1 cellular context compared by ENCODE assay signal in genomic region chr5:142962172-142962528, GRCh38.
A peak's percentile ranks its signal among the peaks of the same experiment; 100 is the strongest.
TF ChIP-seq lines count a peak whose summit lies in the region.

No MANE protein-coding gene starts in this region.

TF ChIP-seq in HepG2, 621 proteins besides CTCF, POLR2A, EP300 and RAD21:
- TF ChIP-seq CREM (IDR thresholded peaks at IDR 0.05) (0 out of 2 replicates have a peak, but pooled peaks have one; percentile 26), CREM (CRISPR knock-in tag; IDR thresholded peaks at IDR 0.05) (no peak), RAD51 (IDR thresholded peaks at IDR 0.05; ENCODE audit: borderline replicate concordance) (no peak), HNF1A (IDR thresholded peaks at IDR 0.05; ENCODE audit: low read depth) (0 out of 2 replicates have a peak, but pooled peaks have one; percentile 7), HNF1A (CRISPR knock-in tag; IDR thresholded peaks at IDR 0.05; ENCODE audit: borderline replicate concordance) (no peak), ZNF460 (CRISPR knock-in tag; IDR thresholded peaks at IDR 0.05; ENCODE audit: borderline replicate concordance) (no peak), LCORL (IDR thresholded peaks at IDR 0.05) (no peak), LCORL (CRISPR knock-in tag; IDR thresholded peaks at IDR 0.05) (peak; percentile 39; the same call in 1 of the 2 replicates), RXRB (CRISPR knock-in tag; IDR thresholded peaks at IDR 0.05; ENCODE audit: borderline replicate concordance) (0 out of 2 replicates have a peak, but pooled peaks have one; percentile 20), ZGPAT (CRISPR knock-in tag; IDR thresholded peaks at IDR 0.05) (no peak), FOXM1 (CRISPR knock-in tag; IDR thresholded peaks at IDR 0.05) (no peak), KMT2B (CRISPR knock-in tag; IDR thresholded peaks at IDR 0.05) (no peak), ZNF264 (CRISPR knock-in tag; IDR thresholded peaks at IDR 0.05) (0 out of 2 replicates have a peak, but pooled peaks have one; percentile 17), ZBTB38 (CRISPR knock-in tag; IDR thresholded peaks at IDR 0.05) (no peak)
- TF ChIP-seq, protein P1, sequence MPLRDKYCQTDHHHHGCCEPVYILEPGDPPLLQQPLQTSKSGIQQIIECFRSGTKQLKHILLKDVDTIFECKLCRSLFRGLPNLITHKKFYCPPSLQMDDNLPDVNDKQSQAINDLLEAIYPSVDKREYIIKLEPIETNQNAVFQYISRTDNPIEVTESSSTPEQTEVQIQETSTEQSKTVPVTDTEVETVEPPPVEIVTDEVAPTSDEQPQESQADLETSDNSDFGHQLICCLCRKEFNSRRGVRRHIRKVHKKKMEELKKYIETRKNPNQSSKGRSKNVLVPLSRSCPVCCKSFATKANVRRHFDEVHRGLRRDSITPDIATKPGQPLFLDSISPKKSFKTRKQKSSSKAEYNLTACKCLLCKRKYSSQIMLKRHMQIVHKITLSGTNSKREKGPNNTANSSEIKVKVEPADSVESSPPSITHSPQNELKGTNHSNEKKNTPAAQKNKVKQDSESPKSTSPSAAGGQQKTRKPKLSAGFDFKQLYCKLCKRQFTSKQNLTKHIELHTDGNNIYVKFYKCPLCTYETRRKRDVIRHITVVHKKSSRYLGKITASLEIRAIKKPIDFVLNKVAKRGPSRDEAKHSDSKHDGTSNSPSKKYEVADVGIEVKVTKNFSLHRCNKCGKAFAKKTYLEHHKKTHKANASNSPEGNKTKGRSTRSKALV (CRISPR knock-in tag; IDR thresholded peaks at IDR 0.05) = no peak
- TF ChIP-seq, protein P2, sequence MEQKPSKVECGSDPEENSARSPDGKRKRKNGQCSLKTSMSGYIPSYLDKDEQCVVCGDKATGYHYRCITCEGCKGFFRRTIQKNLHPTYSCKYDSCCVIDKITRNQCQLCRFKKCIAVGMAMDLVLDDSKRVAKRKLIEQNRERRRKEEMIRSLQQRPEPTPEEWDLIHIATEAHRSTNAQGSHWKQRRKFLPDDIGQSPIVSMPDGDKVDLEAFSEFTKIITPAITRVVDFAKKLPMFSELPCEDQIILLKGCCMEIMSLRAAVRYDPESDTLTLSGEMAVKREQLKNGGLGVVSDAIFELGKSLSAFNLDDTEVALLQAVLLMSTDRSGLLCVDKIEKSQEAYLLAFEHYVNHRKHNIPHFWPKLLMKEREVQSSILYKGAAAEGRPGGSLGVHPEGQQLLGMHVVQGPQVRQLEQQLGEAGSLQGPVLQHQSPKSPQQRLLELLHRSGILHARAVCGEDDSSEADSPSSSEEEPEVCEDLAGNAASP (CRISPR knock-in tag; IDR thresholded peaks at IDR 0.05; ENCODE audit: borderline replicate concordance) = peak; percentile 54; the same call in 1 of the 2 replicates
- TF ChIP-seq, protein P3, sequence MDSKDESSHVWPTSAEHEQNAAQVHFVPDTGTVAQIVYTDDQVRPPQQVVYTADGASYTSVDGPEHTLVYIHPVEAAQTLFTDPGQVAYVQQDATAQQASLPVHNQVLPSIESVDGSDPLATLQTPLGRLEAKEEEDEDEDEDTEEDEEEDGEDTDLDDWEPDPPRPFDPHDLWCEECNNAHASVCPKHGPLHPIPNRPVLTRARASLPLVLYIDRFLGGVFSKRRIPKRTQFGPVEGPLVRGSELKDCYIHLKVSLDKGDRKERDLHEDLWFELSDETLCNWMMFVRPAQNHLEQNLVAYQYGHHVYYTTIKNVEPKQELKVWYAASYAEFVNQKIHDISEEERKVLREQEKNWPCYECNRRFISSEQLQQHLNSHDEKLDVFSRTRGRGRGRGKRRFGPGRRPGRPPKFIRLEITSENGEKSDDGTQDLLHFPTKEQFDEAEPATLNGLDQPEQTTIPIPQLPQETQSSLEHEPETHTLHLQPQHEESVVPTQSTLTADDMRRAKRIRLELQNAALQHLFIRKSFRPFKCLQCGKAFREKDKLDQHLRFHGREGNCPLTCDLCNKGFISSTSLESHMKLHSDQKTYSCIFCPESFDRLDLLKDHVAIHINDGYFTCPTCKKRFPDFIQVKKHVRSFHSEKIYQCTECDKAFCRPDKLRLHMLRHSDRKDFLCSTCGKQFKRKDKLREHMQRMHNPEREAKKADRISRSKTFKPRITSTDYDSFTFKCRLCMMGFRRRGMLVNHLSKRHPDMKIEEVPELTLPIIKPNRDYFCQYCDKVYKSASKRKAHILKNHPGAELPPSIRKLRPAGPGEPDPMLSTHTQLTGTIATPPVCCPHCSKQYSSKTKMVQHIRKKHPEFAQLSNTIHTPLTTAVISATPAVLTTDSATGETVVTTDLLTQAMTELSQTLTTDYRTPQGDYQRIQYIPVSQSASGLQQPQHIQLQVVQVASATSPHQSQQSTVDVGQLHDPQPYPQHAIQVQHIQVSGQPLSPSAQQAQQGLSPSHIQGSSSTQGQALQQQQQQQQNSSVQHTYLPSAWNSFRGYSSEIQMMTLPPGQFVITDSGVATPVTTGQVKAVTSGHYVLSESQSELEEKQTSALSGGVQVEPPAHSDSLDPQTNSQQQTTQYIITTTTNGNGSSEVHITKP (CRISPR knock-in tag; IDR thresholded peaks at IDR 0.05; ENCODE audit: low read depth) = no peak
- TF ChIP-seq, protein P4, sequence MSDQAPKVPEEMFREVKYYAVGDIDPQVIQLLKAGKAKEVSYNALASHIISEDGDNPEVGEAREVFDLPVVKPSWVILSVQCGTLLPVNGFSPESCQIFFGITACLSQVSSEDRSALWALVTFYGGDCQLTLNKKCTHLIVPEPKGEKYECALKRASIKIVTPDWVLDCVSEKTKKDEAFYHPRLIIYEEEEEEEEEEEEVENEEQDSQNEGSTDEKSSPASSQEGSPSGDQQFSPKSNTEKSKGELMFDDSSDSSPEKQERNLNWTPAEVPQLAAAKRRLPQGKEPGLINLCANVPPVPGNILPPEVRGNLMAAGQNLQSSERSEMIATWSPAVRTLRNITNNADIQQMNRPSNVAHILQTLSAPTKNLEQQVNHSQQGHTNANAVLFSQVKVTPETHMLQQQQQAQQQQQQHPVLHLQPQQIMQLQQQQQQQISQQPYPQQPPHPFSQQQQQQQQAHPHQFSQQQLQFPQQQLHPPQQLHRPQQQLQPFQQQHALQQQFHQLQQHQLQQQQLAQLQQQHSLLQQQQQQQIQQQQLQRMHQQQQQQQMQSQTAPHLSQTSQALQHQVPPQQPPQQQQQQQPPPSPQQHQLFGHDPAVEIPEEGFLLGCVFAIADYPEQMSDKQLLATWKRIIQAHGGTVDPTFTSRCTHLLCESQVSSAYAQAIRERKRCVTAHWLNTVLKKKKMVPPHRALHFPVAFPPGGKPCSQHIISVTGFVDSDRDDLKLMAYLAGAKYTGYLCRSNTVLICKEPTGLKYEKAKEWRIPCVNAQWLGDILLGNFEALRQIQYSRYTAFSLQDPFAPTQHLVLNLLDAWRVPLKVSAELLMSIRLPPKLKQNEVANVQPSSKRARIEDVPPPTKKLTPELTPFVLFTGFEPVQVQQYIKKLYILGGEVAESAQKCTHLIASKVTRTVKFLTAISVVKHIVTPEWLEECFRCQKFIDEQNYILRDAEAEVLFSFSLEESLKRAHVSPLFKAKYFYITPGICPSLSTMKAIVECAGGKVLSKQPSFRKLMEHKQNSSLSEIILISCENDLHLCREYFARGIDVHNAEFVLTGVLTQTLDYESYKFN (CRISPR knock-in tag; conservative IDR thresholded peaks at IDR 0.05) = peak; percentile 57
